ENCODE assay signal across 1 cellular context in genomic region chr1:28580706-28581530, GRCh38.
TF ChIP-seq lines count a peak whose summit lies in the region.

No MANE protein-coding gene starts in this region.

TF ChIP-seq in endothelial cell of umbilical vein, 7 proteins besides CTCF, POLR2A, EP300 and RAD21 (continued from another document):
- TF ChIP-seq, protein P1, sequence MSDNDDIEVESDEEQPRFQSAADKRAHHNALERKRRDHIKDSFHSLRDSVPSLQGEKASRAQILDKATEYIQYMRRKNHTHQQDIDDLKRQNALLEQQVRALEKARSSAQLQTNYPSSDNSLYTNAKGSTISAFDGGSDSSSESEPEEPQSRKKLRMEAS (IDR thresholded peaks at IDR 0.05; ENCODE audit: insufficient read depth, insufficient read length) = no peak
- TF ChIP-seq JUN (IDR thresholded peaks at IDR 0.05; ENCODE audit: borderline replicate concordance, insufficient read depth, insufficient read length, low read depth) = no peak
